ENCODE assay signal across 8 cellular contexts in the genomic region with DNA sequence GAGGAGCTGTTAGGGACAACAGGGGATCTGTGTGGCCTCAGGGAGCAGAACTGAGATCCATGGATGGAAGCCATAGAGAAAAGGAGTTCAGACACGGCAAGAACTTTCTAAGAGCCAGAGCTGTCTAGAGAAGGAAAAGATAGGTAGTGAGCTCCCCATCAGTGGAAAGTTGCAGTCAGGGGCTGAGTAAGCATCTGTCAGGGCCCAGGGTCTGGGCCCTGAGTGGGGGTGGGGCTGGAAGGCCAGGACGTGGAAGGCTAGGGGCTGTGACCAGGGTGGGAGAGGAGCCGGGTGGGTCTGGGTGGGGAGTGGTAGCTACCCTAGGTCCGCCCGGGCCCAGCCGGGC. TPM values are rescaled to one million over a fixed set of nuclear protein-coding genes. Genes with fewer than 3 reads are reported as not detected.
A peak's percentile ranks its signal among the peaks of the same experiment; 100 is the strongest.
DNase-seq lines count a peak whose midpoint lies in the region; ATAC-seq, FAIRE-seq and TF ChIP-seq lines count a peak whose summit lies in the region.

No MANE protein-coding gene starts in this region.

- no peak for TF ChIP-seq POLR2A in A549 (IDR thresholded peaks at IDR 0.05; ENCODE audit: low read length)

- WGBS in A549 (ENCODE audit: missing lambda C conversion rate): 5% methylated on average over 1 of the region's 6 CpGs

- CTCF ChIA-PET in A549 (lab: Yijun Ruan, JAX): interaction anchor here (0.8 to 1.1 kb wide), 2 partner anchors 10 to 12 kb away, joined by 3 to 4 read pairs; no protein-coding TSS in a partner anchor
- CTCF ChIA-PET in activated CD4-positive, alpha-beta memory T cell treated with anti-CD3 and anti-CD28 coated beads for 36 hours (lab: Charles Lee): interaction anchor here (1.1 kb wide), 3 partner anchors 58 to 319 kb away, joined by 3 read pairs; no protein-coding TSS in a partner anchor

- DNase-seq in A549 (ENCODE audit: low read depth in 1 of 2, low spot score in 1 of 2) (no peak), mesothelial cell of epicardium (ENCODE audit: low spot score in 2 of 2, unreplicated experiment in 2 of 2) (no peak), D721Med (ENCODE audit: insufficient read length, low spot score) (no peak), DMS 273 treated with DMSO at 0.1 percent for 48 hours (lab: John Stamatoyannopoulos, UW) (no peak), NCI-H2107 (lab: John Stamatoyannopoulos, UW) (no peak)
- DNase-seq in activated CD4-positive, alpha-beta memory T cell treated with anti-CD3 and anti-CD28 coated beads for 36 hours: no peak

- peak overlapping the region; percentile 74 for H3K4me2 ChIP-seq in A549

- peaks cover 32% of the 10 kb centered on the region for H3K4me1 ChIP-seq in A549

- FAIRE-seq in A549 (lab: Jason Lieb, UNC) (no peak), D721Med (lab: Jason Lieb, UNC) (no peak)

- TF ChIP-seq EP300 in A549 (IDR thresholded peaks at IDR 0.05): no peak

- H3K36me3 Mint-ChIP-seq in activated CD4-positive, alpha-beta memory T cell treated with anti-CD3 and anti-CD28 coated beads for 36 hours: peaks cover 35% of the 10 kb centered on the region
- no peaks in the 10 kb centered on the region for H3K36me3 Mint-ChIP-seq in mesothelial cell of epicardium

- ATAC-seq in A549 (no peak; a peak in 2 of 6 replicates), GM21737 (IDR thresholded peaks at IDR 0.05; ENCODE audit: unreplicated experiment) (peak; percentile 25), GM18502 (IDR thresholded peaks at IDR 0.05; ENCODE audit: poor library complexity, unreplicated experiment) (no peak)

- H3K4me3 ChIP-seq in A549: peak overlapping the region; percentile 73; the same call in 2 of the 3 replicates

- H3K4me1 Mint-ChIP-seq in activated CD4-positive, alpha-beta memory T cell treated with anti-CD3 and anti-CD28 coated beads for 36 hours (ENCODE audit: low read depth): peaks cover 23% of the 10 kb centered on the region
- H3K4me1 Mint-ChIP-seq in mesothelial cell of epicardium: peaks cover 16% of the 10 kb centered on the region

- peak overlapping the region; percentile 92 for H3K27ac Mint-ChIP-seq in activated CD4-positive, alpha-beta memory T cell treated with anti-CD3 and anti-CD28 coated beads for 36 hours
- H3K27ac Mint-ChIP-seq in mesothelial cell of epicardium: peak overlapping the region; percentile 71

- intact Hi-C loops in activated CD4-positive, alpha-beta memory T cell treated with anti-CD3 and anti-CD28 coated beads for 36 hours (cut with micrococcal nuclease): loop anchor here (1.0 kb wide), 2 partner anchors 39 to 66 kb away; no protein-coding TSS in a partner anchor

- H3K9me3 Mint-ChIP-seq in activated CD4-positive, alpha-beta memory T cell treated with anti-CD3 and anti-CD28 coated beads for 36 hours: no peaks in the 10 kb centered on the region
- peaks cover 18% of the 10 kb centered on the region for H3K9me3 Mint-ChIP-seq in mesothelial cell of epicardium

- POLR2A ChIA-PET in A549 (lab: Yijun Ruan, JAX): interaction anchor here (0.8 to 2.7 kb wide), 4 partner anchors 9 to 23 kb away, joined by 4 to 31 read pairs (median 5); no protein-coding TSS in a partner anchor
- POLR2A ChIA-PET in activated CD4-positive, alpha-beta memory T cell treated with anti-CD3 and anti-CD28 coated beads for 36 hours (lab: Charles Lee): interaction anchor here (0.6 to 1.6 kb wide), 9 partner anchors 9 to 1332 kb away, joined by 3 to 7 read pairs (median 4); partner anchors contain the start of gene LAS1L

- TF ChIP-seq RAD21 in A549 (conservative IDR thresholded peaks at IDR 0.05 in 1 of 2, IDR thresholded peaks at IDR 0.05 in 1 of 2): no peak

- peak overlapping the region; percentile 70 for H3K4me3 Mint-ChIP-seq in activated CD4-positive, alpha-beta memory T cell treated with anti-CD3 and anti-CD28 coated beads for 36 hours
- H3K4me3 Mint-ChIP-seq in mesothelial cell of epicardium: peak overlapping the region; percentile 65

- H3K27ac ChIP-seq in A549: peak overlapping the region; percentile 89 to 99

- H3K9me3 ChIP-seq in A549: no peaks in the 10 kb centered on the region

- TF ChIP-seq CTCF in A549 (IDR thresholded peaks at IDR 0.05) (no peak), mesothelial cell of epicardium (IDR thresholded peaks at IDR 0.05; ENCODE audit: unreplicated experiment) (no peak), D721Med (IDR thresholded peaks at IDR 0.05; ENCODE audit: insufficient read depth, missing control alignments) (no peak)

- no peaks in the 10 kb centered on the region for H3K27me3 Mint-ChIP-seq in activated CD4-positive, alpha-beta memory T cell treated with anti-CD3 and anti-CD28 coated beads for 36 hours
- no peaks in the 10 kb centered on the region for H3K27me3 Mint-ChIP-seq in mesothelial cell of epicardium (ENCODE audit: low read depth)

TF ChIP-seq in A549, 52 proteins besides CTCF, POLR2A, EP300 and RAD21:
- no peak for TF ChIP-seq RNF2 (IDR thresholded peaks at IDR 0.05; ENCODE audit: borderline replicate concordance, low read depth)
- no peak for TF ChIP-seq MAX (IDR thresholded peaks at IDR 0.05)
- no peak for TF ChIP-seq HOXA7 (CRISPR knock-in tag; IDR thresholded peaks at IDR 0.05)
- TF ChIP-seq JUN (IDR thresholded peaks at IDR 0.05): no peak
- peak; percentile 65 for TF ChIP-seq ZFP36 (IDR thresholded peaks at IDR 0.05; ENCODE audit: borderline replicate concordance, partially characterized antibody)
- no peak for TF ChIP-seq PHF8 (IDR thresholded peaks at IDR 0.05; ENCODE audit: borderline replicate concordance, low read depth)
- no peak for TF ChIP-seq ESRRA (IDR thresholded peaks at IDR 0.05; ENCODE audit: borderline replicate concordance, low read length)
TF ChIP-seq in A549: peak in this region for 1.

RNA-seq across cellular contexts. Expression of gene MSN, which starts 0.3 kb away (rescaled TPM):
- 269 and 286 TPM in 2 replicates for polyA plus RNA-seq in A549 (2011; rRNA removed)
- polyA plus RNA-seq in A549 (2012; cell fraction: cytosol; rRNA removed): 133 and 148 TPM in 2 replicates
- polyA plus RNA-seq in A549 (2012; cell fraction: nucleus; rRNA removed): 203 and 261 TPM in 2 replicates
- 250 to 289 TPM (median 285 TPM) in 3 replicates for polyA plus RNA-seq in A549 (2017; fragmentation: RNase III; extraction: RNeasy Plus Mini Kit Qiagen cat#74134 plus additional on column Dnase treatment)
- polyA minus RNA-seq in A549 (2011; rRNA and poly(A)+ RNA removed): 271 and 285 TPM in 2 replicates
- 100 to 1,000 TPM; 494 to 502 TPM for total RNA-seq in activated CD4-positive, alpha-beta memory T cell treated with anti-CD3 and anti-CD28 coated beads for 36 hours
- total RNA-seq in mesothelial cell of epicardium: 87.8 to 91.2 TPM (median 88.4 TPM) in 3 replicates
